24 cellular contexts compared by ENCODE assay signal in genomic region chr3:33006571-33007286, GRCh38. TPM values are rescaled to one million over a fixed set of nuclear protein-coding genes. Genes with fewer than 3 reads are reported as not detected.
DNase-seq lines count a peak whose midpoint lies in the region; ATAC-seq lines count a peak whose summit lies in the region.
"Had no signal": no experiment of that assay in that cellular context is flagged by ENCODE, and none has a peak within 500 bp of the region (broad histone marks: within the 10 kb centered on the region; RNA-seq: fewer than 3 reads in every experiment).

No MANE protein-coding gene starts in this region.

- no peaks in the 10 kb centered on the region for H3K27me3 Mint-ChIP-seq in CD4-positive, CD25-positive, alpha-beta regulatory T cell
- no peaks in the 10 kb centered on the region for H3K27me3 Mint-ChIP-seq in activated T-cell treated with anti-CD3 and anti-CD28 coated beads, Interleukin-2, amount 50 U/mL, for 4 hours (ENCODE audit: low read depth)
- H3K27me3 Mint-ChIP-seq: type B pancreatic cell had no signal

- peaks cover 16% of the 10 kb centered on the region for H3K36me3 Mint-ChIP-seq in CD4-positive, CD25-positive, alpha-beta regulatory T cell
- H3K36me3 Mint-ChIP-seq in activated T-cell treated with anti-CD3 and anti-CD28 coated beads, Interleukin-2, amount 50 U/mL, for 4 hours (ENCODE audit: insufficient read depth), result peaks cover 38% of the 10 kb centered on the region

- H3K9me3 ChIP-seq in CD4-positive, CD25-positive, alpha-beta regulatory T cell (ENCODE audit: control insufficient read depth in 2 of 2, low read length in 2 of 2), result no peaks in the 10 kb centered on the region
- H3K9me3 ChIP-seq: sigmoid colon had no signal

- peak overlapping the region; percentile 47 to 87 (median 69) for H3K27ac Mint-ChIP-seq in CD4-positive, CD25-positive, alpha-beta regulatory T cell
- H3K27ac Mint-ChIP-seq: type B pancreatic cell had no signal

- H3K9me3 Mint-ChIP-seq in CD4-positive, CD25-positive, alpha-beta regulatory T cell, result no peaks in the 10 kb centered on the region
- no peaks in the 10 kb centered on the region for H3K9me3 Mint-ChIP-seq in activated T-cell treated with anti-CD3 and anti-CD28 coated beads, Interleukin-2, amount 50 U/mL, for 4 hours
- H3K9me3 Mint-ChIP-seq: T-helper 1 cell treated with Interleukin-12 subunit alpha and Interleukin-12 subunit beta and Interleukin-4 antibody, amounts not matched to agents 30 μg/mL and 1 μg/mL, for 36 hours had no signal

- peak overlapping the region; percentile 72 for H3K27ac ChIP-seq in CD4-positive, CD25-positive, alpha-beta regulatory T cell (ENCODE audit: insufficient read depth, low read length, poor library complexity, severe bottlenecking)
- H3K27ac ChIP-seq: KMS-11, sigmoid colon had no signal

- peak overlapping the region; percentile 64 for H3K4me3 ChIP-seq in CD4-positive, CD25-positive, alpha-beta regulatory T cell (ENCODE audit: low read depth, low read length)
- H3K4me3 ChIP-seq: sigmoid colon had no signal

- no peaks in the 10 kb centered on the region for H3K27me3 ChIP-seq in CD4-positive, CD25-positive, alpha-beta regulatory T cell (ENCODE audit: control insufficient read depth, insufficient read depth, low read length)
- H3K27me3 ChIP-seq: sigmoid colon had no signal

- peaks cover 56% of the 10 kb centered on the region for H3K4me1 ChIP-seq in CD4-positive, CD25-positive, alpha-beta regulatory T cell (ENCODE audit: control insufficient read depth, insufficient read depth, low read length, poor library complexity, severe bottlenecking)
- H3K4me1 ChIP-seq: sigmoid colon had no signal

- H3K36me3 ChIP-seq in CD4-positive, CD25-positive, alpha-beta regulatory T cell (ENCODE audit: control insufficient read depth, insufficient read depth, low read length), result peaks cover 4% of the 10 kb centered on the region

- DNase-seq in activated CD4-positive, CD25-positive, alpha-beta regulatory T cell treated with anti-CD3 and anti-CD28 coated beads, Interleukin-2, amount 50 U/mL, for 72 hours, result no peak
- no peak for DNase-seq in CD4-positive, CD25-positive, alpha-beta regulatory T cell
- no peak for DNase-seq in activated T-cell treated with anti-CD3 and anti-CD28 coated beads, Interleukin-2, amount 50 U/mL, for 4 hours
- DNase-seq in left lobe of liver (ENCODE audit: low spot score) (no peak), GM19238 (ENCODE audit: insufficient read length, low spot score) (no peak), cortex of kidney (lab: John Stamatoyannopoulos, UW) (no peak)
- DNase-seq: 8988T; DMS153; foreskin melanocyte; NCI-H1092 treated with DMSO at 0.1 percent for 48 hours; NCI-H2081 treated with DMSO at 0.1 percent for 48 hours; NCI-H524; sigmoid colon; stimulated activated CD4-positive, alpha-beta T cell treated with anti-CD3 and anti-CD28 coated beads, Interleukin-4, amount 100 ng/mL, for 1 hour had no signal

- peak overlapping the region; percentile 43 to 74 (median 68) for H3K4me3 Mint-ChIP-seq in CD4-positive, CD25-positive, alpha-beta regulatory T cell
- no peak overlapping the region for H3K4me3 Mint-ChIP-seq in activated T-cell treated with anti-CD3 and anti-CD28 coated beads, Interleukin-2, amount 50 U/mL, for 4 hours
- H3K4me3 Mint-ChIP-seq: T-helper 1 cell treated with Interleukin-12 subunit alpha and Interleukin-12 subunit beta and Interleukin-4 antibody, amounts not matched to agents 30 μg/mL and 1 μg/mL, for 36 hours; type B pancreatic cell; WTC11 had no signal

- peaks cover 33 to 79% (median 45%) of the 10 kb centered on the region in 4 donors for H3K4me1 Mint-ChIP-seq in CD4-positive, CD25-positive, alpha-beta regulatory T cell
- H3K4me1 Mint-ChIP-seq in activated T-cell treated with anti-CD3 and anti-CD28 coated beads, Interleukin-2, amount 50 U/mL, for 4 hours (ENCODE audit: low read depth), result peaks cover 58% of the 10 kb centered on the region

- ATAC-seq in activated CD4-positive, CD25-positive, alpha-beta regulatory T cell treated with anti-CD3 and anti-CD28 coated beads, Interleukin-2, amount 50 U/mL, for 24 hours, result peak; percentile 47 to 56
- ATAC-seq in CD4-positive, CD25-positive, alpha-beta regulatory T cell (ENCODE audit: low read depth in 2 of 2), result peak in 1 of 2 donors; percentile 5
- peak; percentile 63 to 70 for ATAC-seq in activated T-cell treated with anti-CD3 and anti-CD28 coated beads, Interleukin-2, amount 50 U/mL, for 4 hours
- ATAC-seq in left lobe of liver (peak; percentile 61), GM21360 (IDR thresholded peaks at IDR 0.05; ENCODE audit: unreplicated experiment) (no peak)
- ATAC-seq: Right ventricle myocardium inferior had no signal

RNA-seq across cellular contexts. Expression of gene CCR4, which starts 55.3 kb away (rescaled TPM):
- total RNA-seq in CD4-positive, CD25-positive, alpha-beta regulatory T cell, result 366 TPM
- 100 to 1,000 TPM in 1 of 4 donors, 10 to 100 TPM in 3; 80.8 to 109 (median 93.6) TPM for polyA plus RNA-seq in CD4-positive, CD25-positive, alpha-beta regulatory T cell
- 100 to 1,000 TPM in 1 of 3 donors, 10 to 100 TPM in 2; 65.3 to 131 (median 86.3) TPM for total RNA-seq in activated T-cell treated with anti-CD3 and anti-CD28 coated beads, Interleukin-2, amount 50 U/mL, for 4 hours
- total RNA-seq in left lobe of liver, result 0.33 TPM
- total RNA-seq: endothelial cell of umbilical vein, osteocyte had no signal
- polyA plus RNA-seq: BJ, endothelial cell of umbilical vein had no signal

Comparison
In these comparisons a context has a peak if more than half of its experiments do, and no peak if none do; other contexts are left out.
1. RNA of gene CCR4, which starts 55.3 kb away (total RNA-seq): 366 TPM in CD4-positive, CD25-positive, alpha-beta regulatory T cell (single experiment) and 65.3 to 131 TPM in activated T-cell treated with anti-CD3 and anti-CD28 coated beads, Interleukin-2, amount 50 U/mL, for 4 hours; 0.33 TPM in left lobe of liver (single experiment); every median in the first group is over 10 times any median in the second.